In the genomic region with DNA sequence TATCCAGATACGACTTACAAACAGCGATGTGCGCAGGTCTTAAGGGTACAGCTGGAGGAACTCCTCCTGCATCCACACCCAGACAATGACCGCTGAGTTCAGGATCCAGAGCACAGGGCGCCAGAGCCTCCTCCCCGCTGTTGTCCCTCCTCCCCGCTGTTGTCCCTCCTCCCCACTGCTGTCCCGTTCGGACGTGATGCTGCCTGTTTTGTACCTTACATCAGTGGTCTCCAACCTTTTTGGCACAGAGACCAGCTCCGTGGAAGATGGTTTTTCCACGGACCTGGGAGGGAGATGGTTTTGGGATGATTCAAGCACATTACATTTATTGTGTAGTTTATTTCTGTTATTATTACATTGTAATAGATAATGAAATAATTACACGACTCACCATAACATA, we compare ENCODE assay signal across 8 cellular contexts.
"Had no signal": no experiment of that assay in that cellular context is flagged by ENCODE, and none has a peak within 500 bp of the region (broad histone marks: within the 10 kb centered on the region; RNA-seq: fewer than 3 reads in every experiment).

No MANE protein-coding gene starts in this region.

- H3K4me2 ChIP-seq: GM23338 had no signal

- FAIRE-seq: H1, H54 had no signal

- ATAC-seq: GM23338 had no signal

- H3K27ac Mint-ChIP-seq: GM23338 had no signal

- H3K4me3 ChIP-seq: GM23338 had no signal

- H3K27ac ChIP-seq: HL-60 had no signal

- DNase-seq: H9, HCEC 1CT, IMR-90, KBM-7 had no signal

- H2AFZ ChIP-seq: GM23338 had no signal

- H3K4me3 Mint-ChIP-seq: GM23338 had no signal
